9 cellular contexts compared by ENCODE assay signal in genomic region chr3:100087203-100087602, GRCh38. TPM values are rescaled to one million over a fixed set of nuclear protein-coding genes. Genes with fewer than 3 reads are reported as not detected.
DNase-seq lines count a peak whose midpoint lies in the region; ATAC-seq and TF ChIP-seq lines count a peak whose summit lies in the region.
"Had no signal": no experiment of that assay in that cellular context is flagged by ENCODE, and none has a peak within 500 bp of the region (broad histone marks: within the 10 kb centered on the region; RNA-seq: fewer than 3 reads in every experiment).

No MANE protein-coding gene starts in this region.

- no peak; the same call in 1 of the 2 replicates for TF ChIP-seq CTCF in HFFc6 (IDR thresholded peaks at IDR 0.05)

- no peaks in the 10 kb centered on the region for H3K9me3 Mint-ChIP-seq in HFFc6

- H3K27ac ChIP-seq in SJSA1 (peak overlapping the region; percentile 76), muscle layer of duodenum (ENCODE audit: low read length) (peak overlapping the region; percentile 42)
- H3K27ac ChIP-seq: epithelial cell of prostate had no signal

- H3K4me1 ChIP-seq in SJSA1 (replicated peaks) (peaks cover 61% of the 10 kb centered on the region), muscle layer of duodenum (ENCODE audit: control insufficient read depth in 1 of 2, insufficient read depth in 2 of 2, low read length in 2 of 2) (peaks cover 0 to 9% of the 10 kb centered on the region in 2 donors)

- no peaks in the 10 kb centered on the region for H3K36me3 ChIP-seq in SJSA1
- no peaks in the 10 kb centered on the region for H3K36me3 ChIP-seq in muscle layer of duodenum (ENCODE audit: control insufficient read depth in 1 of 2, insufficient read depth in 2 of 2, low read length in 2 of 2)

- no peaks in the 10 kb centered on the region; the same call in 1 of the 2 replicates for H3K27me3 Mint-ChIP-seq in HFFc6 (ENCODE audit: insufficient read depth)

- H3K27ac Mint-ChIP-seq in HFFc6, result peak overlapping the region; percentile 83

- ATAC-seq in GM18519 (IDR thresholded peaks at IDR 0.05; ENCODE audit: low FRiP score, unreplicated experiment) (peak; percentile 91), left lobe of liver (no peak)

- H3K9me3 ChIP-seq in SJSA1 (replicated peaks), result no peaks in the 10 kb centered on the region
- no peaks in the 10 kb centered on the region for H3K9me3 ChIP-seq in muscle layer of duodenum (ENCODE audit: control insufficient read depth in 1 of 2, low read length in 2 of 2)

- DNase-seq in HFFc6 (peak; percentile 82), SJSA1 (ENCODE audit: low read depth in 1 of 2, low spot score in 2 of 2) (peak in 1 of 2 experiments; percentile 88), NAMALWA (ENCODE audit: low spot score) (no peak), NCI-H146 treated with DMSO at 0.1 percent for 48 hours (lab: John Stamatoyannopoulos, UW; ENCODE audit: unreplicated experiment) (no peak), left lobe of liver (ENCODE audit: low spot score) (no peak)
- no peak for DNase-seq in activated CD4-positive, CD25-positive, alpha-beta regulatory T cell treated with anti-CD3 and anti-CD28 coated beads, Interleukin-2, amount 50 U/mL, for 72 hours

- no peaks in the 10 kb centered on the region for H3K36me3 Mint-ChIP-seq in HFFc6 (ENCODE audit: low read depth)

- no peak overlapping the region for H3K4me3 ChIP-seq in SJSA1
- no peak overlapping the region for H3K4me3 ChIP-seq in muscle layer of duodenum (ENCODE audit: low read depth in 1 of 2, low read length in 2 of 2)

- H3K27me3 ChIP-seq in SJSA1 (replicated peaks) (no peaks in the 10 kb centered on the region), muscle layer of duodenum (ENCODE audit: low read depth, low read length) (no peaks in the 10 kb centered on the region)

- peaks cover 72% of the 10 kb centered on the region for H3K4me1 Mint-ChIP-seq in HFFc6 (ENCODE audit: low read depth)

- peak overlapping the region; percentile 67 for H3K4me3 Mint-ChIP-seq in HFFc6

RNA-seq across cellular contexts. Expression of gene FILIP1L, which starts 27.1 kb away (rescaled TPM):
- 10 to 100 TPM; 37.8 to 54.7 (median 48.2) TPM for total RNA-seq in HFFc6 (2021; fragmentation: NEBNext Ultra II Directional; extraction: Animal tissue kit (Norgen Biotek cat#: 25700))
- 17.4 and 27.0 TPM in 2 replicates for total RNA-seq in SJSA1 (2014; rRNA removed; shearing (Covaris generic))
- total RNA-seq in left lobe of liver, result 0.93 TPM
